ENCODE assay signal across 8 cellular contexts in the genomic region with DNA sequence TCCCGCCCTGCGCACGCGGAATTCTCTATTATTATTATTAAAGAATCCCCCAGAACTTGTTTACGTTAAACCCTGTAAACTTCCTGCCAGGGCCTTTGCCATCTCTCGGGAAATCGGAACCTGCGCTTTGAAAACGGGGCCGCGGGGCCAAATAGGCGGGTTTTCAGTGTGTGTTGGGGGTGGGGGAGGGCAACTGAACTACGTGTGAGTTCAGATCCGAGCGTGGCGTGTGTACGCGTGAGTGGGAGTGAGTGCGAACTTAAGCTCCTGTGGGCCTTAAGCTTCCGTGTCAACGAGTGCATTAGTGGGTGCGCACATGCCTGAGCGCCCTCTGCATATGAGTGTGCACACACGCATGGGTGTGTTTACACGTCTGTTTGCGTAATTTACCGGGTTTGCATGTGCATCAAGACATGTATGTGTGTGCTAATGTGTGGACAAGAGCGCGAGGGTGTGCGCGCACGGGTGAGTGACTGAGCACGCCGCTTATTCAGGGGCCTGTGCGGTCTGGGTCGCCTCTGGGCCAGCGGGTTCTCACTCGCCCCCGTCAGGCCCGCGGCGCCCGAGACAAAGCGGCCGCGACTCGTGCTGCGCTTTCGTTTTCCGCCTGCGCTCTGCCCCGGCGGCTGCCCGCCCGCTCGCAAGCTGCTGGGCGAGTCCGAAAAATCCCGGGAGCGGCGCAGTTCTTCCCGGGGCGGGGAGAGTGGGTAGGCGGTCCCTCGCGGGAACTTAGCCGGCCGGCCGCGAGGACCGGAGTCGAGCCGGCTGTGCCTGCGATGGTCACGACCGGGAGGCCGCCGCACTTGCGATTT. TPM values are rescaled to one million over a fixed set of nuclear protein-coding genes. Genes with fewer than 3 reads are reported as not detected.
A peak's percentile ranks its signal among the peaks of the same experiment; 100 is the strongest.
DNase-seq lines count a peak whose midpoint lies in the region; ATAC-seq, FAIRE-seq and TF ChIP-seq lines count a peak whose summit lies in the region.

No MANE protein-coding gene starts in this region.

- POLR2A ChIA-PET in HepG2 (lab: Yijun Ruan, JAX): no interaction called here

- H3K27ac ChIP-seq in DOHH2 (ENCODE audit: low read depth, low read length) (no peak overlapping the region), mammary epithelial cell (ENCODE audit: insufficient read depth, low read depth, low read length) (no peak overlapping the region), HepG2 (ENCODE audit: extremely low read length, insufficient read depth, low read length) (no peak overlapping the region), thoracic aorta (peak overlapping the region in 1 of 2 donors; percentile 39)

- no peak for TF ChIP-seq POLR2A in HepG2 (IDR thresholded peaks at IDR 0.05; ENCODE audit: insufficient read depth in 1 of 2, low read depth in 2 of 2, low read length in 2 of 2)

- no peaks in the 10 kb centered on the region for H4K20me1 ChIP-seq in DOHH2 (ENCODE audit: control insufficient read depth, insufficient read depth, low read depth, low read length)
- H4K20me1 ChIP-seq in mammary epithelial cell (ENCODE audit: insufficient read depth, low read length): peaks cover 3% of the 10 kb centered on the region
- H4K20me1 ChIP-seq in HepG2 (ENCODE audit: insufficient read depth, low read length): no peaks in the 10 kb centered on the region; the same call in 1 of the 2 replicates

- no peaks in the 10 kb centered on the region for H3K36me3 ChIP-seq in DOHH2 (ENCODE audit: control insufficient read depth, low read length)
- peaks cover 68% of the 10 kb centered on the region for H3K36me3 ChIP-seq in MG63
- no peaks in the 10 kb centered on the region for H3K36me3 ChIP-seq in mammary epithelial cell (ENCODE audit: insufficient read depth, low read length)
- H3K36me3 ChIP-seq in HepG2 (replicated peaks in 1 of 2; ENCODE audit: control insufficient read depth in 1 of 2, insufficient read depth in 2 of 2, low read length in 2 of 2): no peaks in the 10 kb centered on the region
- H3K36me3 ChIP-seq in thoracic aorta: no peaks in the 10 kb centered on the region

- dilution Hi-C loops in mammary epithelial cell (cut with HindIII; ENCODE audit: low sequenced_read_pairs): no loop called here

- TF ChIP-seq EP300 in HepG2 (IDR thresholded peaks at IDR 0.05; ENCODE audit: low read depth in 2 of 2, low read length in 2 of 2) (no peak), HepG2 (CRISPR knock-in tag; IDR thresholded peaks at IDR 0.05; ENCODE audit: borderline replicate concordance) (no peak)

- H3K4me3 ChIP-seq in DOHH2 (ENCODE audit: low read length) (peak overlapping the region; percentile 17; the same call in 1 of the 2 replicates), MG63 (peak overlapping the region; percentile 69), mammary epithelial cell (replicated peaks in 1 of 3; ENCODE audit: insufficient read depth in 1 of 3, low read depth in 2 of 3, low read length in 3 of 3) (peak overlapping the region; percentile 20 to 47 (median 28)), HepG2 (replicated peaks in 1 of 3; ENCODE audit: insufficient read depth in 1 of 3, low read depth in 2 of 3, low read length in 3 of 3) (peak overlapping the region in 2 of 3 experiments; percentile 32 to 46; a peak in 3 of 6 replicates), thoracic aorta (peak overlapping the region; percentile 73)

- CTCF ChIA-PET in mammary epithelial cell (lab: Charles Lee; ENCODE audit: low non-redundant PET): no interaction called here
- CTCF ChIA-PET in HepG2 (lab: Yijun Ruan, JAX; ENCODE audit: low intra/inter-chr PET ratio, low total read pairs): no interaction called here

- WGBS in mammary epithelial cell (ENCODE audit: low coverage, missing lambda C conversion rate): 2% methylated on average over 52 of the region's 79 CpGs
- 14% methylated on average over 26 of the region's 79 CpGs for WGBS in HepG2 (ENCODE audit: low lambda C conversion rate)

- ATAC-seq in HepG2 (peak; percentile 39), thoracic aorta (ENCODE audit: insufficient number of reproducible peaks, low FRiP score, low read depth) (no peak), GM21381 (IDR thresholded peaks at IDR 0.05; ENCODE audit: unreplicated experiment) (no peak)

- BruUV-seq in mammary epithelial cell (replicated peaks; lab: Mats Ljungman, UMichigan) (no TSS peak), HepG2 (replicated peaks; lab: Mats Ljungman, UMichigan) (no TSS peak)

- no peak for TF ChIP-seq RAD21 in HepG2 (CRISPR knock-in tag; IDR thresholded peaks at IDR 0.05)

- H3F3A ChIP-seq in DOHH2 (ENCODE audit: control insufficient read depth, insufficient read depth): no peaks in the 10 kb centered on the region

- H3K9me3 ChIP-seq in DOHH2 (ENCODE audit: control insufficient read depth, insufficient read depth, low read length) (no peaks in the 10 kb centered on the region), MG63 (no peaks in the 10 kb centered on the region), mammary epithelial cell (replicated peaks; ENCODE audit: insufficient read depth, low read length) (no peaks in the 10 kb centered on the region), HepG2 (ENCODE audit: low read length) (no peaks in the 10 kb centered on the region), thoracic aorta (no peaks in the 10 kb centered on the region)

- H3K9ac ChIP-seq in mammary epithelial cell (ENCODE audit: insufficient read depth, low read length) (no peak overlapping the region), HepG2 (ENCODE audit: insufficient read depth, low read depth, low read length) (no peak overlapping the region)

- peak; percentile 97 for DNase-seq in MG63
- DNase-seq in mammary epithelial cell: peak; percentile 55
- no peak for DNase-seq in HepG2 (ENCODE audit: low spot score)
- no peak for DNase-seq in thoracic aorta (ENCODE audit: low spot score)
- no peak for DNase-seq in cortex of kidney (lab: John Stamatoyannopoulos, UW)
- no peak for DNase-seq in KBM-7

- H2AFZ ChIP-seq in mammary epithelial cell (ENCODE audit: low read depth, low read length) (peak overlapping the region; percentile 62), HepG2 (ENCODE audit: low read length) (no peak overlapping the region)

- in situ Hi-C loops in mammary epithelial cell (cut with MboI; ENCODE audit: low sequenced_read_pairs in 2 of 2): no loop called here
- in situ Hi-C loops in HepG2 (cut with HindIII; ENCODE audit: extremely low pct_ligation_motif_present, low pct_unique_long_range_greater_than_20kb): loop anchor here (25.0 kb wide), 1 partner anchor 697 kb away; no protein-coding TSS in a partner anchor
- in situ Hi-C loops in KBM-7 (cut with MboI; ENCODE audit: low pct_unique_long_range_greater_than_20kb, low sequenced_read_pairs): loop anchor here (25.0 kb wide), 1 partner anchor 697 kb away; no protein-coding TSS in a partner anchor

- intact Hi-C loops in mammary epithelial cell (cut with micrococcal nuclease): no loop called here
- intact Hi-C loops in HepG2 (cut with micrococcal nuclease; ENCODE audit: unreplicated experiment): no loop called here

- TF ChIP-seq CTCF in DOHH2 (IDR thresholded peaks at IDR 0.05; ENCODE audit: low read depth, low read length, poor library complexity, severe bottlenecking) (no peak), mammary epithelial cell (conservative IDR thresholded peaks at IDR 0.05 in 1 of 2, IDR thresholded peaks at IDR 0.05 in 1 of 2; ENCODE audit: extremely low read depth in 1 of 2, insufficient read depth in 1 of 2, low read depth in 1 of 2, low read length in 2 of 2) (no peak), HepG2 (CRISPR knock-in tag; IDR thresholded peaks at IDR 0.05) (no peak), thoracic aorta (IDR thresholded peaks at IDR 0.05) (no peak)

- no peak for FAIRE-seq in HepG2 (lab: Jason Lieb, UNC)

- H3K4me2 ChIP-seq in DOHH2 (ENCODE audit: low read length) (peak overlapping the region; percentile 56), mammary epithelial cell (ENCODE audit: insufficient read depth, low read depth, low read length) (peak overlapping the region; percentile 77), HepG2 (ENCODE audit: low read depth, low read length) (peak overlapping the region; percentile 52)

- H3K27me3 ChIP-seq in DOHH2 (ENCODE audit: control insufficient read depth, low read length): peaks cover 39% of the 10 kb centered on the region
- H3K27me3 ChIP-seq in MG63: no peaks in the 10 kb centered on the region
- peaks cover 91% of the 10 kb centered on the region for H3K27me3 ChIP-seq in mammary epithelial cell (ENCODE audit: insufficient read depth, low read length)
- H3K27me3 ChIP-seq in HepG2 (ENCODE audit: control insufficient read depth in 1 of 2, insufficient read depth in 2 of 2, low read length in 2 of 2): peaks cover 34 to 89% of the 10 kb centered on the region in 2 experiments
- H3K27me3 ChIP-seq in thoracic aorta (replicated peaks; ENCODE audit: insufficient read depth): peaks cover 38% of the 10 kb centered on the region

- H3K79me2 ChIP-seq in DOHH2 (ENCODE audit: control insufficient read depth, low read length): no peaks in the 10 kb centered on the region
- H3K79me2 ChIP-seq in mammary epithelial cell (ENCODE audit: insufficient read depth, low read length): no peaks in the 10 kb centered on the region
- H3K79me2 ChIP-seq in HepG2 (ENCODE audit: insufficient read depth, low read length): no peaks in the 10 kb centered on the region

- no peaks in the 10 kb centered on the region; the same call in 1 of the 2 replicates for H3K4me1 ChIP-seq in DOHH2 (ENCODE audit: control insufficient read depth, low read length)
- H3K4me1 ChIP-seq in mammary epithelial cell (ENCODE audit: insufficient read depth, low read length): peaks cover 16% of the 10 kb centered on the region
- H3K4me1 ChIP-seq in HepG2 (ENCODE audit: insufficient read depth, low read length): no peaks in the 10 kb centered on the region
- peaks cover 17 to 47% of the 10 kb centered on the region in 2 donors for H3K4me1 ChIP-seq in thoracic aorta (ENCODE audit: control insufficient read depth in 1 of 2, low read depth in 2 of 2)

- no peaks in the 10 kb centered on the region for H3K9me2 ChIP-seq in DOHH2 (replicated peaks; ENCODE audit: control insufficient read depth, low read length)

RNA-seq across cellular contexts. Expression of a gene that starts 1.2 kb away (rescaled TPM):
- total RNA-seq in MG63 (2014; rRNA removed; shearing (Covaris generic); ENCODE audit: low replicate concordance): 8.9 and 13.0 TPM in 2 replicates
- total RNA-seq in mammary epithelial cell: not detected
- polyA plus RNA-seq in mammary epithelial cell: not detected
- polyA minus RNA-seq in mammary epithelial cell: not detected
- not detected in 2 replicates for total RNA-seq in HepG2 (2016; rRNA removed; fragmentation: Illumina TruSeq; extraction: Trizol)
- not detected in 2 replicates for total RNA-seq in HepG2 (2016; cell fraction: cytosol; rRNA removed; fragmentation: Illumina TruSeq; extraction: Trizol; ENCODE audit: low read depth)
- total RNA-seq in HepG2 (2016; cell fraction: insoluble cytoplasmic fraction; rRNA removed; fragmentation: Illumina TruSeq; extraction: Trizol): not detected in 2 replicates
- not detected in 2 replicates for total RNA-seq in HepG2 (2016; cell fraction: membrane; rRNA removed; fragmentation: Illumina TruSeq; extraction: Trizol)
- not detected in 2 replicates for total RNA-seq in HepG2 (2016; cell fraction: nucleus; rRNA removed; fragmentation: Illumina TruSeq; extraction: Trizol)
- not detected in 2 replicates for polyA plus RNA-seq in HepG2 (2011; rRNA removed)
- polyA plus RNA-seq in HepG2 (2011; cell fraction: cytosol; rRNA removed): not detected in 2 replicates
- not detected in 2 replicates for polyA plus RNA-seq in HepG2 (2011; cell fraction: nucleus; rRNA removed)
- polyA plus RNA-seq in HepG2 (2012): not detected in 2 replicates
- not detected in 2 replicates for polyA plus RNA-seq in HepG2 (2016; cell fraction: cytosol; fragmentation: Illumina TruSeq; extraction: Trizol; ENCODE audit: low read depth)
- not detected in 2 replicates for polyA plus RNA-seq in HepG2 (2016; cell fraction: insoluble cytoplasmic fraction; fragmentation: Illumina TruSeq; extraction: Trizol; ENCODE audit: low read depth)
- polyA plus RNA-seq in HepG2 (2016; cell fraction: membrane; fragmentation: Illumina TruSeq; extraction: Trizol; ENCODE audit: low read depth): not detected in 2 replicates
- not detected in 2 replicates for polyA plus RNA-seq in HepG2 (2016; cell fraction: nucleus; fragmentation: Illumina TruSeq; extraction: Trizol; ENCODE audit: insufficient read depth, low read depth)
- polyA minus RNA-seq in HepG2 (2011; rRNA and poly(A)+ RNA removed; ENCODE audit: low replicate concordance): 5.0 TPM in 1 of 2 replicates, not detected in the other
- polyA minus RNA-seq in HepG2 (2011; cell fraction: cytosol; rRNA and poly(A)+ RNA removed): not detected in 2 replicates
- polyA minus RNA-seq in HepG2 (2011; cell fraction: nucleus; rRNA and poly(A)+ RNA removed): not detected in 2 replicates
- total RNA-seq in thoracic aorta: 1 to 10 TPM in 1 of 2 donors, not detected in 1; 4.1 TPM

RNA-seq across cellular contexts. Expression of a gene that starts 45.9 kb away (rescaled TPM):
- 40.8 and 43.8 TPM in 2 replicates for total RNA-seq in MG63 (2014; rRNA removed; shearing (Covaris generic); ENCODE audit: low replicate concordance)
- total RNA-seq in mammary epithelial cell (10 to 100 TPM; 17.3 to 25.4 TPM), HepG2 (2016; rRNA removed; fragmentation: Illumina TruSeq; extraction: Trizol) (8.9 and 16.3 TPM in 2 replicates), thoracic aorta (10 to 100 TPM; 25.0 to 30.8 TPM)
- polyA plus RNA-seq in mammary epithelial cell (11.3 TPM), HepG2 (2011; rRNA removed) (14.2 and 15.8 TPM in 2 replicates)
- polyA minus RNA-seq in mammary epithelial cell: 1.4 TPM
- total RNA-seq in HepG2 (2016; cell fraction: cytosol; rRNA removed; fragmentation: Illumina TruSeq; extraction: Trizol; ENCODE audit: low read depth): 3.0 and 3.2 TPM in 2 replicates
- total RNA-seq in HepG2 (2016; cell fraction: insoluble cytoplasmic fraction; rRNA removed; fragmentation: Illumina TruSeq; extraction: Trizol): 9.5 and 14.5 TPM in 2 replicates
- total RNA-seq in HepG2 (2016; cell fraction: membrane; rRNA removed; fragmentation: Illumina TruSeq; extraction: Trizol): 6.0 and 6.1 TPM in 2 replicates
- total RNA-seq in HepG2 (2016; cell fraction: nucleus; rRNA removed; fragmentation: Illumina TruSeq; extraction: Trizol): 21.7 and 25.7 TPM in 2 replicates
- 5.8 and 6.4 TPM in 2 replicates for polyA plus RNA-seq in HepG2 (2011; cell fraction: cytosol; rRNA removed)
- 85.9 and 86.6 TPM in 2 replicates for polyA plus RNA-seq in HepG2 (2011; cell fraction: nucleus; rRNA removed)
- polyA plus RNA-seq in HepG2 (2012): 8.3 and 11.3 TPM in 2 replicates
- 1.9 and 2.3 TPM in 2 replicates for polyA plus RNA-seq in HepG2 (2016; cell fraction: cytosol; fragmentation: Illumina TruSeq; extraction: Trizol; ENCODE audit: low read depth)
- 9.8 and 13.1 TPM in 2 replicates for polyA plus RNA-seq in HepG2 (2016; cell fraction: insoluble cytoplasmic fraction; fragmentation: Illumina TruSeq; extraction: Trizol; ENCODE audit: low read depth)
- polyA plus RNA-seq in HepG2 (2016; cell fraction: membrane; fragmentation: Illumina TruSeq; extraction: Trizol; ENCODE audit: low read depth): 4.8 and 5.1 TPM in 2 replicates
- polyA plus RNA-seq in HepG2 (2016; cell fraction: nucleus; fragmentation: Illumina TruSeq; extraction: Trizol; ENCODE audit: insufficient read depth, low read depth): 28.2 and 29.9 TPM in 2 replicates
- 27.7 and 27.8 TPM in 2 replicates for polyA minus RNA-seq in HepG2 (2011; rRNA and poly(A)+ RNA removed; ENCODE audit: low replicate concordance)
- 5.9 and 9.4 TPM in 2 replicates for polyA minus RNA-seq in HepG2 (2011; cell fraction: cytosol; rRNA and poly(A)+ RNA removed)
- 76.5 and 82.9 TPM in 2 replicates for polyA minus RNA-seq in HepG2 (2011; cell fraction: nucleus; rRNA and poly(A)+ RNA removed)

RNA-seq across cellular contexts. Expression of a gene that starts 57.5 kb away (rescaled TPM):
- 4.6 and 7.1 TPM in 2 replicates for total RNA-seq in MG63 (2014; rRNA removed; shearing (Covaris generic); ENCODE audit: low replicate concordance)
- total RNA-seq in mammary epithelial cell (10 to 100 TPM in 1 of 2 donors, 1 to 10 TPM in 1; 1.3 to 13.3 TPM), HepG2 (2016; rRNA removed; fragmentation: Illumina TruSeq; extraction: Trizol) (not detected in 2 replicates), thoracic aorta (10 to 100 TPM; 54.5 to 60.7 TPM)
- polyA plus RNA-seq in mammary epithelial cell (1.3 TPM), HepG2 (2011; rRNA removed) (0.05 TPM in 1 of 2 replicates, not detected in the other)
- polyA minus RNA-seq in mammary epithelial cell: 0.98 TPM
- total RNA-seq in HepG2 (2016; cell fraction: cytosol; rRNA removed; fragmentation: Illumina TruSeq; extraction: Trizol; ENCODE audit: low read depth): not detected in 2 replicates
- total RNA-seq in HepG2 (2016; cell fraction: insoluble cytoplasmic fraction; rRNA removed; fragmentation: Illumina TruSeq; extraction: Trizol): not detected in 2 replicates
- not detected in 2 replicates for total RNA-seq in HepG2 (2016; cell fraction: membrane; rRNA removed; fragmentation: Illumina TruSeq; extraction: Trizol)
- total RNA-seq in HepG2 (2016; cell fraction: nucleus; rRNA removed; fragmentation: Illumina TruSeq; extraction: Trizol): not detected in 2 replicates
- not detected in 2 replicates for polyA plus RNA-seq in HepG2 (2011; cell fraction: cytosol; rRNA removed)
- polyA plus RNA-seq in HepG2 (2011; cell fraction: nucleus; rRNA removed): 0.26 and 0.31 TPM in 2 replicates
- 0.08 TPM in 1 of 2 replicates, not detected in the other for polyA plus RNA-seq in HepG2 (2012)
- not detected in 2 replicates for polyA plus RNA-seq in HepG2 (2016; cell fraction: cytosol; fragmentation: Illumina TruSeq; extraction: Trizol; ENCODE audit: low read depth)
- not detected in 2 replicates for polyA plus RNA-seq in HepG2 (2016; cell fraction: insoluble cytoplasmic fraction; fragmentation: Illumina TruSeq; extraction: Trizol; ENCODE audit: low read depth)
- not detected in 2 replicates for polyA plus RNA-seq in HepG2 (2016; cell fraction: membrane; fragmentation: Illumina TruSeq; extraction: Trizol; ENCODE audit: low read depth)
- not detected in 2 replicates for polyA plus RNA-seq in HepG2 (2016; cell fraction: nucleus; fragmentation: Illumina TruSeq; extraction: Trizol; ENCODE audit: insufficient read depth, low read depth)
- polyA minus RNA-seq in HepG2 (2011; rRNA and poly(A)+ RNA removed; ENCODE audit: low replicate concordance): 0.82 TPM in 1 of 2 replicates, not detected in the other
- not detected in 2 replicates for polyA minus RNA-seq in HepG2 (2011; cell fraction: cytosol; rRNA and poly(A)+ RNA removed)
- polyA minus RNA-seq in HepG2 (2011; cell fraction: nucleus; rRNA and poly(A)+ RNA removed): 0.13 TPM in 1 of 2 replicates, not detected in the other

Comparison
In these comparisons a context has a peak if more than half of its experiments do, and no peak if none do; other contexts are left out.
1. H3K4me3 ChIP-seq: peak in every context shown above with its lines; median percentile 73 in thoracic aorta; 69 in MG63; 39 in HepG2; 28 in mammary epithelial cell; 17 in DOHH2.
2. DNase-seq: peak in MG63 (single experiment) and mammary epithelial cell (single experiment); none in HepG2 (single experiment), thoracic aorta (single experiment), cortex of kidney (single experiment) and KBM-7 (single experiment).
3. in situ Hi-C loops: an anchor here in HepG2 (25.0 kb wide) and KBM-7 (25.0 kb wide); none called in mammary epithelial cell.
4. Peak in every context shown above with its lines, with median percentiles within 50 percentile points of each other: H3K4me2 ChIP-seq.